18 cellular contexts compared by ENCODE assay signal in genomic region chrX:1112321-1112720, GRCh38.
"Had no signal": no experiment of that assay in that cellular context is flagged by ENCODE, and none has a peak within 500 bp of the region (broad histone marks: within the 10 kb centered on the region; RNA-seq: fewer than 3 reads in every experiment).

No MANE protein-coding gene starts in this region.

- H3K27ac ChIP-seq: ascending aorta, colonic mucosa, thoracic aorta, upper lobe of right lung had no signal

- H3K9me3 ChIP-seq: ascending aorta, colonic mucosa, thoracic aorta, upper lobe of right lung had no signal

- H3K27ac Mint-ChIP-seq: activated naive CD4-positive, alpha-beta T cell treated with anti-CD3 and anti-CD28 coated beads, Interleukin-2, amount 50 U/mL, for 24 hours; memory B cell; progenitor cell of endocrine pancreas; stimulated activated naive B cell treated with anti-CD40 and anti-IgM and Interleukin-4, amounts not matched to agents 10 μg/mL and 1 μg/mL and 100 μg/mL, for 72 hours; T-helper 1 cell treated with Interleukin-12 subunit alpha and Interleukin-12 subunit beta and Interleukin-4 antibody, amounts not matched to agents 30 μg/mL and 1 μg/mL, for 36 hours had no signal

- H3K36me3 ChIP-seq: ascending aorta, colonic mucosa, thoracic aorta, upper lobe of right lung had no signal

- ATAC-seq: activated T-cell treated with anti-CD3 and anti-CD28 coated beads, Interleukin-2, amount 50 U/mL, for 4 hours; mucosa of descending colon; upper lobe of right lung had no signal

- DNase-seq: activated CD4-positive, alpha-beta T cell treated with anti-CD3 and anti-CD28 coated beads, Interleukin-2, amount 50 U/mL, for 1 hour; activated CD4-positive, CD25-positive, alpha-beta regulatory T cell treated with anti-CD3 and anti-CD28 coated beads, Interleukin-2, amount 50 U/mL, for 72 hours; activated CD8-positive, alpha-beta memory T cell treated with anti-CD3 and anti-CD28 coated beads, Interleukin-2, amount 50 U/mL, for 4 hours; activated T-cell treated with anti-CD3 and anti-CD28 coated beads, Interleukin-2, amount 50 U/mL, for 4 hours; colonic mucosa; head of caudate nucleus; mucosa of descending colon; naive B cell; stimulated activated naive B cell treated with anti-CD40 and anti-IgM and Interleukin-4, amounts not matched to agents 10 μg/mL and 1 μg/mL and 100 μg/mL, for 72 hours had no signal

- H3K4me3 Mint-ChIP-seq: activated naive CD4-positive, alpha-beta T cell treated with anti-CD3 and anti-CD28 coated beads, Interleukin-2, amount 50 U/mL, for 24 hours; activated T-cell treated with anti-CD3 and anti-CD28 coated beads, Interleukin-2, amount 50 U/mL, for 4 hours; memory B cell; T-helper 1 cell treated with Interleukin-12 subunit alpha and Interleukin-12 subunit beta and Interleukin-4 antibody, amounts not matched to agents 30 μg/mL and 1 μg/mL, for 36 hours had no signal

- H3K36me3 Mint-ChIP-seq: activated naive CD4-positive, alpha-beta T cell treated with anti-CD3 and anti-CD28 coated beads, Interleukin-2, amount 50 U/mL, for 24 hours; memory B cell; naive B cell; stimulated activated naive B cell treated with anti-CD40 and anti-IgM and Interleukin-4, amounts not matched to agents 10 μg/mL and 1 μg/mL and 100 μg/mL, for 72 hours had no signal

- H3K27me3 ChIP-seq: ascending aorta, colonic mucosa had no signal

- H3K4me3 ChIP-seq: ascending aorta, colonic mucosa, mucosa of descending colon, thoracic aorta, upper lobe of right lung had no signal

- H3K9me3 Mint-ChIP-seq: activated naive CD4-positive, alpha-beta T cell treated with anti-CD3 and anti-CD28 coated beads, Interleukin-2, amount 50 U/mL, for 24 hours; activated T-cell treated with anti-CD3 and anti-CD28 coated beads, Interleukin-2, amount 50 U/mL, for 4 hours had no signal

- FAIRE-seq: frontal cortex had no signal

- H3K4me1 Mint-ChIP-seq: central memory CD8-positive, alpha-beta T cell; memory B cell had no signal

- H3K4me1 ChIP-seq: ascending aorta, colonic mucosa, upper lobe of right lung had no signal
